Comparison of ENCODE assay signal across 10 cellular contexts in genomic region chr1:94669213-94669612, GRCh38.
"Had no signal": no experiment of that assay in that cellular context is flagged by ENCODE, and none has a peak within 500 bp of the region (broad histone marks: within the 10 kb centered on the region; RNA-seq: fewer than 3 reads in every experiment).

No MANE protein-coding gene starts in this region.

- H3K4me3 Mint-ChIP-seq: activated T-helper 17 cell treated with anti-CD3 and anti-CD28 coated beads, Interleukin-2, amount 50 U/mL, for 72 hours; neural progenitor cell; stimulated activated naive CD8-positive, alpha-beta T cell treated with anti-CD3 and anti-CD28 coated beads, Interleukin-15, amount 100 ng/mL, for 72 hours had no signal

- H3K27me3 ChIP-seq: ascending aorta, neural progenitor cell, spleen, upper lobe of right lung had no signal

- H3K9me3 ChIP-seq: ascending aorta, spleen, upper lobe of right lung had no signal

- H3K36me3 Mint-ChIP-seq: neural progenitor cell had no signal

- H3K4me3 ChIP-seq: ascending aorta, neural progenitor cell, spleen, upper lobe of right lung had no signal

- H3K9me3 Mint-ChIP-seq: activated T-helper 17 cell treated with anti-CD3 and anti-CD28 coated beads, Interleukin-2, amount 50 U/mL, for 72 hours; stimulated activated naive CD8-positive, alpha-beta T cell treated with anti-CD3 and anti-CD28 coated beads, Interleukin-15, amount 100 ng/mL, for 72 hours had no signal

- H3K36me3 ChIP-seq: ascending aorta, neural progenitor cell, spleen, upper lobe of right lung had no signal

- H3K27ac Mint-ChIP-seq: activated T-helper 17 cell treated with anti-CD3 and anti-CD28 coated beads, Interleukin-2, amount 50 U/mL, for 72 hours; neural progenitor cell; stimulated activated naive CD8-positive, alpha-beta T cell treated with anti-CD3 and anti-CD28 coated beads, Interleukin-15, amount 100 ng/mL, for 72 hours had no signal

- H3K4me1 Mint-ChIP-seq: activated T-helper 17 cell treated with anti-CD3 and anti-CD28 coated beads, Interleukin-2, amount 50 U/mL, for 72 hours; stimulated activated naive CD8-positive, alpha-beta T cell treated with anti-CD3 and anti-CD28 coated beads, Interleukin-15, amount 100 ng/mL, for 72 hours had no signal

- DNase-seq: activated CD4-positive, alpha-beta T cell treated with anti-CD3 and anti-CD28 coated beads, Interleukin-2, amount 50 U/mL, for 4 hours; activated naive CD4-positive, alpha-beta T cell treated with Interleukin-2 at 50 U/mL for 16 hours; activated T-cell treated with anti-CD3 and anti-CD28 coated beads for 4 hours; islet precursor cell; spleen; stimulated activated naive CD8-positive, alpha-beta T cell treated with anti-CD3 and anti-CD28 coated beads, Interleukin-15, amount 100 ng/mL, for 72 hours; upper lobe of right lung had no signal
